Comparison of ENCODE assay signal across 27 cellular contexts in genomic region chr1:108059945-108060344, GRCh38.
"Had no signal": no experiment of that assay in that cellular context is flagged by ENCODE, and none has a peak within 500 bp of the region (broad histone marks: within the 10 kb centered on the region; RNA-seq: fewer than 3 reads in every experiment).

No MANE protein-coding gene starts in this region.

- H3K27ac Mint-ChIP-seq: activated CD8-positive, alpha-beta memory T cell treated with anti-CD3 and anti-CD28 coated beads, Interleukin-2, amount 10 ng/mL, durations not matched to agents 7 days and 5 days; activated CD8-positive, alpha-beta T cell treated with anti-CD3 and anti-CD28 coated beads, Interleukin-2, amount 10 ng/mL, durations not matched to agents 7 days and 5 days; activated naive CD4-positive, alpha-beta T cell treated with anti-CD3 and anti-CD28 coated beads, Interleukin-2, amount 50 U/mL, for 24 hours; activated naive CD8-positive, alpha-beta T cell treated with anti-CD3 and anti-CD28 coated beads, Interleukin-2, amount 50 U/mL, for 24 hours; activated T-cell treated with anti-CD3 and anti-CD28 coated beads, Interleukin-2, amount 50 U/mL, for 24 hours; activated T-helper 1 cell treated with anti-CD3 and anti-CD28 coated beads, Interleukin-12 subunit alpha, Interleukin-12 subunit beta, Interleukin-2, Interleukin-4 antibody, amounts not matched to agents 30 ng/mL and 10 ng/mL and 1 ng/mL, durations not matched to agents 14 hours and 24 hours and 36 hours; T-helper 1 cell treated with Interleukin-12 subunit alpha and Interleukin-12 subunit beta and Interleukin-4 antibody, amounts not matched to agents 30 μg/mL and 1 μg/mL, for 36 hours had no signal

- H3K4me1 ChIP-seq: SJSA1 had no signal

- H3K9me3 ChIP-seq: SJSA1 had no signal

- H3K27ac ChIP-seq: SJSA1 had no signal

- H3K36me3 ChIP-seq: SJSA1 had no signal

- H3K27me3 ChIP-seq: SJSA1 had no signal

- H3K27me3 Mint-ChIP-seq: activated naive CD4-positive, alpha-beta T cell treated with anti-CD3 and anti-CD28 coated beads, Interleukin-2, amount 50 U/mL, for 24 hours; activated naive CD8-positive, alpha-beta T cell treated with anti-CD3 and anti-CD28 coated beads, Interleukin-2, amount 50 U/mL, for 24 hours; activated T-cell treated with anti-CD3 and anti-CD28 coated beads, Interleukin-2, amount 50 U/mL, for 24 hours had no signal

- DNase-seq: activated CD4-positive, alpha-beta T cell treated with anti-CD3 and anti-CD28 coated beads for 48 hours; activated CD4-positive, alpha-beta T cell treated with anti-CD3 and anti-CD28 coated beads, Interleukin-2, amount 50 U/mL, for 4 hours; activated CD4-positive, CD25-positive, alpha-beta regulatory T cell treated with anti-CD3 and anti-CD28 coated beads, Interleukin-2, amount 50 U/mL, for 72 hours; activated CD8-positive, alpha-beta memory T cell treated with anti-CD3 and anti-CD28 coated beads, Interleukin-2, amount 10 ng/mL, durations not matched to agents 7 days and 5 days; activated CD8-positive, alpha-beta T cell treated with anti-CD3 and anti-CD28 coated beads, Interleukin-2, amount 10 ng/mL, durations not matched to agents 7 days and 5 days; activated effector memory CD4-positive, alpha-beta T cell treated with Interleukin-2 at 50 U/mL for 16 hours; activated naive CD4-positive, alpha-beta T cell; activated naive CD8-positive, alpha-beta T cell treated with anti-CD3 and anti-CD28 coated beads, Interleukin-2, amount 50 U/mL, for 24 hours; activated T-cell treated with anti-CD3 and anti-CD28 coated beads, Interleukin-2, amount 50 U/mL, for 24 hours; amniotic stem cell; MM.1S; NCI-H1105 treated with DMSO at 0.1 percent for 48 hours; NCI-H1930; NCI-H2107; NCI-H345; NCI-H510A; NCI-H69; NK-92 treated with Interleukin-12 subunit alpha and Interleukin-12 subunit beta, amount 100 ng/mL, for 24 hours; OCI-M1; RPMI8226; SHP77 had no signal

- H3K4me3 Mint-ChIP-seq: activated CD8-positive, alpha-beta memory T cell treated with anti-CD3 and anti-CD28 coated beads, Interleukin-2, amount 10 ng/mL, durations not matched to agents 7 days and 5 days; activated CD8-positive, alpha-beta T cell treated with anti-CD3 and anti-CD28 coated beads, Interleukin-2, amount 10 ng/mL, durations not matched to agents 7 days and 5 days; activated naive CD4-positive, alpha-beta T cell treated with anti-CD3 and anti-CD28 coated beads, Interleukin-2, amount 50 U/mL, for 24 hours; activated naive CD8-positive, alpha-beta T cell treated with anti-CD3 and anti-CD28 coated beads, Interleukin-2, amount 50 U/mL, for 24 hours; activated T-cell treated with anti-CD3 and anti-CD28 coated beads, Interleukin-2, amount 50 U/mL, for 24 hours; activated T-helper 1 cell treated with anti-CD3 and anti-CD28 coated beads, Interleukin-12 subunit alpha, Interleukin-12 subunit beta, Interleukin-2, Interleukin-4 antibody, amounts not matched to agents 30 ng/mL and 10 ng/mL and 1 ng/mL, durations not matched to agents 14 hours and 24 hours and 36 hours; brain; T-helper 1 cell treated with Interleukin-12 subunit alpha and Interleukin-12 subunit beta and Interleukin-4 antibody, amounts not matched to agents 30 μg/mL and 1 μg/mL, for 36 hours had no signal

- H3K4me3 ChIP-seq: SJSA1 had no signal

- H3K36me3 Mint-ChIP-seq: brain had no signal

- ATAC-seq: activated CD8-positive, alpha-beta memory T cell treated with anti-CD3 and anti-CD28 coated beads, Interleukin-2, amount 10 ng/mL, durations not matched to agents 7 days and 5 days; activated CD8-positive, alpha-beta T cell treated with anti-CD3 and anti-CD28 coated beads, Interleukin-2, amount 10 ng/mL, durations not matched to agents 7 days and 5 days; activated naive CD8-positive, alpha-beta T cell treated with anti-CD3 and anti-CD28 coated beads, Interleukin-2, amount 50 U/mL, for 24 hours; Panc1 had no signal
